Comparison of ENCODE assay signal across 21 cellular contexts in the genomic region with DNA sequence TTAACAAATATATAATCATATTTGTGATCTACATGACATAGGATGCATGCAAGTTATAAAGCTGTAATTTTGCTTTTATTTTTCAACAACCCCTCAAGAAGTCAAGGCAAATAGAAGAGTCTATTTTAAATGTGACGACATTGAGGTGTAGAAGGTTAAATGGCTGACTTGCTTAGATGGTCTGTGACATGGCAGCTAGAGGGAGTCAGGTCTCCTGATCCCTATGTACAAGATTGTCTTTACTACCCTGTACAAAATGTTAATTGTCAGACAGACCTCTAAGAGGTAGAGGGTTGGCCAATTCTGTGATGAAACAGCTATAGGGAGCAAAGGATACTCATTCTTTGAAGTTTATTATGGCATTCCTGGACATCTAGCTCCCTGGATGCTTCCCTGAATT.
"Had no signal": no experiment of that assay in that cellular context is flagged by ENCODE, and none has a peak within 500 bp of the region (broad histone marks: within the 10 kb centered on the region; RNA-seq: fewer than 3 reads in every experiment).

No MANE protein-coding gene starts in this region.

- DNase-seq: activated B cell treated with CpG ODN at 0.5 μM for 24 hours; activated CD4-positive, alpha-beta T cell treated with anti-CD3 and anti-CD28 coated beads, Interleukin-2, amount 10 ng/mL, durations not matched to agents 24 days and 14 days; activated CD8-positive, alpha-beta memory T cell treated with anti-CD3 and anti-CD28 coated beads, Interleukin-2, amount 50 U/mL, for 48 hours; activated CD8-positive, alpha-beta T cell treated with anti-CD3 and anti-CD28 coated beads for 36 hours; activated effector memory CD4-positive, alpha-beta T cell treated with anti-CD3 and anti-CD28 coated beads, Interleukin-2, amount 50 U/mL, for 16 hours; activated T-cell treated with anti-CD3 and anti-CD28 coated beads, Interleukin-2, amount 50 U/mL, for 72 hours; effector memory CD4-positive, alpha-beta T cell; left cardiac atrium; mesenchymal stem cell; naive thymus-derived CD4-positive, alpha-beta T cell; ovary; psoas muscle; right cardiac atrium; stimulated activated CD4-positive, alpha-beta T cell treated with anti-CD3 and anti-CD28 coated beads, Interleukin-15, amount 100 ng/mL, for 24 hours; stimulated activated CD4-positive, alpha-beta T cell treated with anti-CD3 and anti-CD28 coated beads, Interleukin-2, amount 100 ng/mL, for 48 hours; stimulated activated naive CD8-positive, alpha-beta T cell treated with anti-CD3 and anti-CD28 coated beads, Interleukin-15, amount 100 ng/mL, for 72 hours; T-helper 9 cell had no signal

- ATAC-seq: activated CD8-positive, alpha-beta T cell treated with anti-CD3 and anti-CD28 coated beads for 36 hours; activated T-cell treated with anti-CD3 and anti-CD28 coated beads, Interleukin-2, amount 50 U/mL, for 72 hours; left cardiac atrium; naive thymus-derived CD4-positive, alpha-beta T cell; psoas muscle; right cardiac atrium; stimulated activated naive CD8-positive, alpha-beta T cell treated with anti-CD3 and anti-CD28 coated beads, Interleukin-15, amount 100 ng/mL, for 72 hours had no signal

- H3K4me3 ChIP-seq: ascending aorta, ovary, psoas muscle, skin epidermis, vagina had no signal

- H3K36me3 ChIP-seq: ascending aorta, ovary, vagina had no signal

- FAIRE-seq: islet of Langerhans had no signal

- H3K27me3 ChIP-seq: ascending aorta, ovary, vagina had no signal
